In genomic region chr7:7183061-7183832, GRCh38 we compare ENCODE assay signal across 1 cellular context.
A peak's percentile ranks its signal among the peaks of the same experiment; 100 is the strongest.
TF ChIP-seq lines count a peak whose summit lies in the region.

No MANE protein-coding gene starts in this region.

TF ChIP-seq in K562, 482 proteins besides CTCF, POLR2A, EP300 and RAD21 (continued from another document):
- peak; percentile 57 for TF ChIP-seq KDM5B (IDR thresholded peaks at IDR 0.05; ENCODE audit: insufficient replicate concordance, low read depth, low read length)
- peak; percentile 5 for TF ChIP-seq PCBP1 (IDR thresholded peaks at IDR 0.05; ENCODE audit: low read depth, low read length, poor library complexity, severe bottlenecking)
- TF ChIP-seq NR2C2 (CRISPR knock-in tag; IDR thresholded peaks at IDR 0.05) = no peak
- peak; percentile 68 for TF ChIP-seq NR2C2 (tag; IDR thresholded peaks at IDR 0.05)
- peak in 1 of 2 experiments; percentile 23 for TF ChIP-seq E2F6 (IDR thresholded peaks at IDR 0.05; ENCODE audit: borderline replicate concordance in 1 of 2, extremely low read depth in 1 of 2, insufficient read depth in 1 of 2, insufficient read length in 1 of 2, low read depth in 1 of 2, low read length in 1 of 2, poor library complexity in 1 of 2, severe bottlenecking in 1 of 2)
- TF ChIP-seq ZNF263 (CRISPR knock-in tag; IDR thresholded peaks at IDR 0.05; ENCODE audit: borderline replicate concordance) = no peak; the same call in 1 of the 2 replicates
- peak; percentile 28; the same call in 1 of the 2 replicates for TF ChIP-seq ZNF589 (CRISPR knock-in tag; IDR thresholded peaks at IDR 0.05; ENCODE audit: low read depth)
- TF ChIP-seq HDAC6 (IDR thresholded peaks at IDR 0.05; ENCODE audit: low read depth, low read length) = 0 out of 2 replicates have a peak, but pooled peaks have one; percentile 60
- 0 out of 2 replicates have a peak, but pooled peaks have one; percentile 40 for TF ChIP-seq HNRNPL (IDR thresholded peaks at IDR 0.05; ENCODE audit: low read depth, low read length)
- TF ChIP-seq FOXO4 (CRISPR knock-in tag; IDR thresholded peaks at IDR 0.05) = no peak
- TF ChIP-seq YY1 (IDR thresholded peaks at IDR 0.05; ENCODE audit: borderline replicate concordance in 1 of 3, control insufficient read depth in 1 of 3, extremely low read depth in 1 of 3, insufficient read depth in 3 of 3, insufficient read length in 1 of 3, insufficient replicate concordance in 2 of 3, low read depth in 1 of 3, low read length in 2 of 3) = no peak
- TF ChIP-seq CBX5 (IDR thresholded peaks at IDR 0.05; ENCODE audit: borderline replicate concordance, low read depth) = no peak
- TF ChIP-seq ESRRA (IDR thresholded peaks at IDR 0.05; ENCODE audit: borderline replicate concordance, low read depth) = 0 out of 2 replicates have a peak, but pooled peaks have one; percentile 1
- TF ChIP-seq SAP30 (IDR thresholded peaks at IDR 0.05; ENCODE audit: borderline replicate concordance, insufficient read depth, low read depth, low read length, poor library complexity, severe bottlenecking) = peak; percentile 43
- no peak for TF ChIP-seq TEAD2 (tag; IDR thresholded peaks at IDR 0.05)
- no peak for TF ChIP-seq RREB1 (CRISPR knock-in tag; IDR thresholded peaks at IDR 0.05)
- no peak for TF ChIP-seq ZNF23 (CRISPR knock-in tag; IDR thresholded peaks at IDR 0.05)
- TF ChIP-seq TAF1 (IDR thresholded peaks at IDR 0.05; ENCODE audit: control insufficient read depth, extremely low read depth, insufficient read depth, low read length, severe bottlenecking) = no peak
- no peak for TF ChIP-seq ZBTB40 (IDR thresholded peaks at IDR 0.05)
- no peak for TF ChIP-seq ZBTB40 (CRISPR knock-in tag; IDR thresholded peaks at IDR 0.05)
- TF ChIP-seq ZFX (CRISPR knock-in tag; IDR thresholded peaks at IDR 0.05) = peak; percentile 43; the same call in 1 of the 2 replicates
- TF ChIP-seq L3MBTL2 (IDR thresholded peaks at IDR 0.05) = no peak
- no peak for TF ChIP-seq NKRF (IDR thresholded peaks at IDR 0.05; ENCODE audit: borderline replicate concordance)
- TF ChIP-seq DMBX1 (CRISPR knock-in tag; IDR thresholded peaks at IDR 0.05; ENCODE audit: borderline replicate concordance) = no peak
- no peak for TF ChIP-seq BCOR (IDR thresholded peaks at IDR 0.05)
- no peak for TF ChIP-seq SRSF7 (optimal IDR thresholded peaks at IDR 0.05; ENCODE audit: low read depth, low read length)
- TF ChIP-seq ETV5 (CRISPR knock-in tag; IDR thresholded peaks at IDR 0.05; ENCODE audit: low read depth) = 0 out of 2 replicates have a peak, but pooled peaks have one; percentile 4
- no peak; the same call in 1 of the 2 replicates for TF ChIP-seq KAT7 (CRISPR knock-in tag; IDR thresholded peaks at IDR 0.05; ENCODE audit: borderline replicate concordance)
